In the genomic region with DNA sequence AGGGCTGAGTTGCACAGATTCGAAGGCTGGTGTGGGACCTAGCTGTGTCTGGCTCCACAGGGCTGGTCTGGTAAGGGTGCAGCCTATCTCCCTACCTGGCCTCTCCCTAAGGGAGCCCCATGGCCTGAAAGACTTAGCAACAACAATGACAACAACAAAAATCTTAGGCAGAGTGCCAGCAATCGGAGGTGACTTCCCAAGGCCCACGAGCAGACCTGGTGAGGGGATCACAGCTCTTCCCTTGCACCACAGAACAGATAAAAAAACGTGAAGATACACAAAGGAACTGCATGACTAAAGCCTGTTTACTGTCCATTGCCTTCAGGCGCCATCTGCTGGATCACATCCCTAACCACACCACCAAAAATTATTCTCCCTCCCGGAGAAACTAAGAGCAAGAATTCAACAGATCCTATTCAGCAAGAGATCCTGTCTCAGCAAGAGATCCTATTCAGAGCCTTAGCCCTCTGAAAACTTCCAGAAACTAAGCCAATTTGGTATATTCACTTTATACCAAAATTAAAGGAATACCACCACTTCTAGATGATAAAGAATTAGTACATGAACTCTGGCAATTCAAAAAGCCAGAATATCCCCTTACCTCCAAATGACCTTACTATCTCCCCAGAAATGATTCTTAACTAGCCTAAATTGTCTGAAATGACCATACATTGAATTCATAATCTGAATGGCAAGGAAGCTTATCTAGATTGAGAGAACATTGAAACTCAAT, we compare ENCODE assay signal across 9 cellular contexts. TPM values are rescaled to one million over a fixed set of nuclear protein-coding genes. Genes with fewer than 3 reads are reported as not detected.
A peak's percentile ranks its signal among the peaks of the same experiment; 100 is the strongest.
DNase-seq lines count a peak whose midpoint lies in the region; ATAC-seq, FAIRE-seq and TF ChIP-seq lines count a peak whose summit lies in the region.
"Had no signal": no experiment of that assay in that cellular context is flagged by ENCODE, and none has a peak within 500 bp of the region (broad histone marks: within the 10 kb centered on the region; RNA-seq: fewer than 3 reads in every experiment).

No MANE protein-coding gene starts in this region.

- peak; percentile 77 for FAIRE-seq in keratinocyte (lab: Jason Lieb, UNC)

- no peaks in the 10 kb centered on the region for H3K79me2 ChIP-seq in mammary epithelial cell (ENCODE audit: insufficient read depth, low read length)
- H3K79me2 ChIP-seq in keratinocyte (ENCODE audit: control insufficient read depth, insufficient read depth, low read length) = no peaks in the 10 kb centered on the region

- dilution Hi-C loops in mammary epithelial cell (cut with HindIII; ENCODE audit: low sequenced_read_pairs) = no loop called here
- dilution Hi-C loops in keratinocyte (cut with MboI; ENCODE audit: extremely low pct_ligation_motif_present, low sequenced_read_pairs) = no loop called here

- no peaks in the 10 kb centered on the region for H3K36me3 ChIP-seq in H7 (replicated peaks; ENCODE audit: control insufficient read depth, insufficient read depth, low read length)
- H3K36me3 ChIP-seq in mammary epithelial cell (ENCODE audit: insufficient read depth, low read length) = no peaks in the 10 kb centered on the region
- no peaks in the 10 kb centered on the region for H3K36me3 ChIP-seq in keratinocyte (ENCODE audit: control insufficient read depth in 2 of 2, extremely low read depth in 1 of 2, insufficient read depth in 2 of 2, low read length in 2 of 2)

- H3K9ac ChIP-seq in mammary epithelial cell (ENCODE audit: insufficient read depth, low read length) (no peak overlapping the region), keratinocyte (ENCODE audit: control insufficient read depth, extremely low read depth, insufficient read depth, low read length) (no peak overlapping the region)

- TF ChIP-seq CTCF in LNCaP clone FGC (IDR thresholded peaks at IDR 0.05; ENCODE audit: control insufficient read depth, extremely low read depth, insufficient read depth) (peak; percentile 85), mammary epithelial cell (conservative IDR thresholded peaks at IDR 0.05 in 1 of 2, IDR thresholded peaks at IDR 0.05 in 1 of 2; ENCODE audit: extremely low read depth in 1 of 2, insufficient read depth in 1 of 2, low read depth in 1 of 2, low read length in 2 of 2) (peak; percentile 69 to 83), keratinocyte (optimal IDR thresholded peaks at IDR 0.05 in 1 of 3, IDR thresholded peaks at IDR 0.05 in 1 of 3, conservative IDR thresholded peaks at IDR 0.05 in 1 of 3; ENCODE audit: extremely low read depth in 1 of 3, insufficient read depth in 2 of 3, low read length in 3 of 3) (peak; percentile 75 to 81 (median 79))

- peaks cover 4% of the 10 kb centered on the region for H3K36me3 Mint-ChIP-seq in T-helper 17 cell (ENCODE audit: low read depth)
- H3K36me3 Mint-ChIP-seq: naive thymus-derived CD8-positive, alpha-beta T cell had no signal

- H3K27me3 Mint-ChIP-seq in T-helper 17 cell = peaks cover 85% of the 10 kb centered on the region

- ATAC-seq in T-helper 17 cell = peak; percentile 87

- no peaks in the 10 kb centered on the region for H3K27me3 ChIP-seq in H7 (ENCODE audit: control insufficient read depth, insufficient read depth, low read length)
- no peaks in the 10 kb centered on the region for H3K27me3 ChIP-seq in mammary epithelial cell (ENCODE audit: insufficient read depth, low read length)
- H3K27me3 ChIP-seq in keratinocyte (ENCODE audit: control insufficient read depth, extremely low read depth, insufficient read depth, low read length) = peaks cover 2% of the 10 kb centered on the region

- H3K4me3 Mint-ChIP-seq in T-helper 17 cell = no peak overlapping the region
- H3K4me3 Mint-ChIP-seq: naive thymus-derived CD8-positive, alpha-beta T cell had no signal

- no peak overlapping the region for H3K4me3 ChIP-seq in H7 (ENCODE audit: insufficient read depth, low read depth, low read length)
- no peak overlapping the region for H3K4me3 ChIP-seq in LNCaP clone FGC (ENCODE audit: low read depth, low read length)
- H3K4me3 ChIP-seq in mammary epithelial cell (replicated peaks in 1 of 3; ENCODE audit: insufficient read depth in 1 of 3, low read depth in 2 of 3, low read length in 3 of 3) = no peak overlapping the region
- H3K4me3 ChIP-seq in keratinocyte (ENCODE audit: control insufficient read depth in 2 of 3, extremely low read depth in 1 of 3, insufficient read depth in 2 of 3, low read depth in 1 of 3, low read length in 3 of 3) = no peak overlapping the region

- no peak overlapping the region for H3K27ac ChIP-seq in mammary epithelial cell (ENCODE audit: insufficient read depth, low read depth, low read length)
- no peak overlapping the region for H3K27ac ChIP-seq in keratinocyte (ENCODE audit: control insufficient read depth, insufficient read depth, low read length)

- no peak overlapping the region for H2AFZ ChIP-seq in mammary epithelial cell (ENCODE audit: low read depth, low read length)
- no peak overlapping the region for H2AFZ ChIP-seq in keratinocyte (ENCODE audit: control insufficient read depth, low read length)

- CTCF ChIA-PET in mammary epithelial cell (lab: Charles Lee; ENCODE audit: low non-redundant PET) = interaction anchor here (0.6 kb wide), 2 partner anchors 141 to 234 kb away, joined by 3 to 6 read pairs; no protein-coding TSS in a partner anchor

- H3K4me2 ChIP-seq in mammary epithelial cell (ENCODE audit: insufficient read depth, low read depth, low read length) (no peak overlapping the region), keratinocyte (ENCODE audit: control insufficient read depth, extremely low read depth, insufficient read depth, low read depth, low read length) (no peak overlapping the region)

- BruUV-seq in mammary epithelial cell (replicated peaks; lab: Mats Ljungman, UMichigan) = no TSS peak

- H3K9me1 ChIP-seq in keratinocyte (ENCODE audit: control insufficient read depth, extremely low read depth, insufficient read depth, low read length) = no peaks in the 10 kb centered on the region

- in situ Hi-C loops in mammary epithelial cell (cut with MboI; ENCODE audit: low sequenced_read_pairs in 2 of 2) = loop anchor here (5.0 to 25.0 kb wide), 4 partner anchors 258 to 542 kb away; a partner anchor contains a TSS

- no peaks in the 10 kb centered on the region for H3K4me1 ChIP-seq in mammary epithelial cell (ENCODE audit: insufficient read depth, low read length)
- no peaks in the 10 kb centered on the region for H3K4me1 ChIP-seq in keratinocyte (ENCODE audit: control insufficient read depth, extremely low read depth, insufficient read depth, low read length)

- DNase-seq in NOMO-1 treated with DMSO at 0.1 percent for 48 hours (lab: John Stamatoyannopoulos, UW; ENCODE audit: unreplicated experiment) = peak; percentile 48
- DNase-seq in NOMO-1 treated with dmso at 0.1 percent for 144 hours (lab: John Stamatoyannopoulos, UW; ENCODE audit: unreplicated experiment) = no peak
- peak; percentile 19 for DNase-seq in H7
- DNase-seq in LNCaP clone FGC (ENCODE audit: low read depth) = peak; percentile 31
- DNase-seq in T-helper 17 cell = peak; percentile 12 to 41 (median 18)
- DNase-seq in mammary epithelial cell = peak; percentile 38
- no peak for DNase-seq in keratinocyte (ENCODE audit: low read depth, low spot score)
- peak; percentile 18 to 26 for DNase-seq in stimulated activated CD4-positive, alpha-beta T cell treated with anti-CD3 and anti-CD28 coated beads, Interleukin-4, amount 100 ng/mL, for 4 hours

- intact Hi-C loops in mammary epithelial cell (cut with micrococcal nuclease) = loop anchor here (1.0 kb wide), 2 partner anchors 141 to 290 kb away; no protein-coding TSS in a partner anchor

- WGBS in mammary epithelial cell (ENCODE audit: low coverage, missing lambda C conversion rate) = 5% methylated on average over 5 of the region's 6 CpGs

- H3K27ac Mint-ChIP-seq in T-helper 17 cell = peak overlapping the region; percentile 21
- H3K27ac Mint-ChIP-seq: naive thymus-derived CD8-positive, alpha-beta T cell had no signal

- H3K9me3 ChIP-seq in T-helper 17 cell (ENCODE audit: control insufficient read depth, low read length, poor library complexity, severe bottlenecking) (peaks cover 2% of the 10 kb centered on the region), mammary epithelial cell (replicated peaks; ENCODE audit: insufficient read depth, low read length) (no peaks in the 10 kb centered on the region), keratinocyte (ENCODE audit: control insufficient read depth, low read depth, low read length) (no peaks in the 10 kb centered on the region)

- peaks cover 6% of the 10 kb centered on the region for H3K4me1 Mint-ChIP-seq in T-helper 17 cell
- H3K4me1 Mint-ChIP-seq: naive thymus-derived CD8-positive, alpha-beta T cell had no signal

- H4K20me1 ChIP-seq in mammary epithelial cell (ENCODE audit: insufficient read depth, low read length) (no peaks in the 10 kb centered on the region), keratinocyte (ENCODE audit: control insufficient read depth, extremely low read depth, insufficient read depth, low read length) (no peaks in the 10 kb centered on the region)

RNA-seq across cellular contexts. Expression of a gene that starts 24.1 kb away (rescaled TPM):
- not detected in 2 replicates for total RNA-seq in H7 (2014; rRNA removed; shearing (Covaris generic))
- total RNA-seq in T-helper 17 cell (not detected), mammary epithelial cell (not detected)
- polyA plus RNA-seq in mammary epithelial cell (not detected), keratinocyte (not detected in 3 replicates)
- polyA minus RNA-seq in mammary epithelial cell (not detected), keratinocyte (not detected in 3 replicates)
- not detected for polyA plus RNA-seq in keratinocyte (2011; ENCODE audit: low read depth)
- not detected in 2 replicates for polyA plus RNA-seq in keratinocyte (2011; cell fraction: cytosol; rRNA removed)
- polyA plus RNA-seq in keratinocyte (2011; cell fraction: nucleus; rRNA removed) = not detected in 2 replicates
- not detected in 2 replicates for polyA plus RNA-seq in keratinocyte (2012; ENCODE audit: low replicate concordance)
- polyA minus RNA-seq in keratinocyte (2011; cell fraction: cytosol; rRNA and poly(A)+ RNA removed) = not detected
- not detected in 2 replicates for polyA minus RNA-seq in keratinocyte (2011; cell fraction: nucleus; rRNA and poly(A)+ RNA removed)
- total RNA-seq: naive thymus-derived CD8-positive, alpha-beta T cell had no signal
- polyA plus RNA-seq: naive thymus-derived CD8-positive, alpha-beta T cell had no signal

RNA-seq across cellular contexts. Expression of a gene that starts 47.3 kb away (rescaled TPM):
- total RNA-seq in H7 (2014; rRNA removed; shearing (Covaris generic)) = not detected in 2 replicates
- not detected for total RNA-seq in T-helper 17 cell
- not detected for total RNA-seq in mammary epithelial cell
- not detected for polyA plus RNA-seq in mammary epithelial cell
- not detected for polyA minus RNA-seq in mammary epithelial cell
- not detected in 3 replicates for polyA plus RNA-seq in keratinocyte
- not detected for polyA plus RNA-seq in keratinocyte (2011; ENCODE audit: low read depth)
- polyA plus RNA-seq in keratinocyte (2011; cell fraction: cytosol; rRNA removed) = not detected in 2 replicates
- not detected in 2 replicates for polyA plus RNA-seq in keratinocyte (2011; cell fraction: nucleus; rRNA removed)
- polyA plus RNA-seq in keratinocyte (2012; ENCODE audit: low replicate concordance) = not detected in 2 replicates
- not detected in 3 replicates for polyA minus RNA-seq in keratinocyte
- not detected for polyA minus RNA-seq in keratinocyte (2011; cell fraction: cytosol; rRNA and poly(A)+ RNA removed)
- polyA minus RNA-seq in keratinocyte (2011; cell fraction: nucleus; rRNA and poly(A)+ RNA removed) = not detected in 2 replicates
- total RNA-seq: naive thymus-derived CD8-positive, alpha-beta T cell had no signal
- polyA plus RNA-seq: naive thymus-derived CD8-positive, alpha-beta T cell had no signal

Comparison
In these comparisons a context has a peak if more than half of its experiments do, and no peak if none do; other contexts are left out.
1. DNase-seq: peak in NOMO-1 treated with DMSO at 0.1 percent for 48 hours (single experiment), H7 (single experiment), LNCaP clone FGC (single experiment), T-helper 17 cell (3 of 3), mammary epithelial cell (single experiment) and stimulated activated CD4-positive, alpha-beta T cell treated with anti-CD3 and anti-CD28 coated beads, Interleukin-4, amount 100 ng/mL, for 4 hours (2 of 2); none in NOMO-1 treated with dmso at 0.1 percent for 144 hours (single experiment) and keratinocyte (single experiment).
2. Peak in every context shown above with its lines, with median percentiles within 50 percentile points of each other: CTCF ChIP-seq.